9 cellular contexts compared by ENCODE assay signal in the genomic region with DNA sequence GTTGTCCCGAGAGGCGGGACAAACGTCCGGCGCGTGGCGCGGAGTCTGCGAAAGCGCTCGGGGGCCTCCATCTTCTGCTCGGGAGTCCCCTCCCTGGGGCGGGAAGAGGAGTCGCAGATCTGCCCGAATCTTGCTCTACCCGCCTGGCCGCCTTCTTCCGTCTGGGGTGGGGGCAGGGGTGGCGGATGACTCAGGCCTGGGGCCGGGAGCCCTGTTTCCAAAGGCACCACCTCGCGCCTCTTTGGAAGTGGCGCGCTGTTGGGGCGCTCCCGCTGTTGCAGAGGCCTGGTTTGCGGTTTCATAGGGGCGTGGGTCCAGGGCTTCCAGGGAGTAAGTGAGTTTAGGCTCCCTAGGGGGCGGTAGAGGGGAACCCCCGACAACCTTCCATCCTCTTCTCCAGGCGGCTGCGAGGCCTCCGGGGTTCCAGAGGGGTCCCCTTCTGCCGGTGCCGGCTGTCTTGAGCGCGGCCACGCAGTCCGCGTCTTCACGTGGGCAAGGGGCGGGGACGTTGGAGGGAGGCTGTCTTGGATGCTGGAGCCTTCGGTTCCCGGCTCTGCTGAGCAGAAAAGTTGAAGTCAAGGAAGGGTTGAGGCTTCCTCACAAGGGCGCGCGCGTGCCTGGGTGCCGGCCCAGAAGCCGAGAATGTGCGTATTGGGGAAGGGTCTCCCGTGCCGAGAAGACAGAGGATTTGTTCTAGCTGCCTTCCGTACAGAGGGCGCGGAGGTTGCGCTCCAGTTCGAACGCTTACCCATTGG. TPM values are rescaled to one million over a fixed set of nuclear protein-coding genes. Genes with fewer than 3 reads are reported as not detected.
DNase-seq lines count a peak whose midpoint lies in the region; ATAC-seq and TF ChIP-seq lines count a peak whose summit lies in the region.
"Had no signal": no experiment of that assay in that cellular context is flagged by ENCODE, and none has a peak within 500 bp of the region (broad histone marks: within the 10 kb centered on the region; RNA-seq: fewer than 3 reads in every experiment).

No MANE protein-coding gene starts in this region.

- DNase-seq in ELR (ENCODE audit: low read depth) (peak; percentile 55), osteoblast (ENCODE audit: insufficient read length, low spot score, missing footprints) (peak; percentile 88), NCI-H2029 treated with DMSO at 0.1 percent for 48 hours (lab: John Stamatoyannopoulos, UW) (no peak)
- DNase-seq: RPMI8226 had no signal

- ATAC-seq in HG03135 (IDR thresholded peaks at IDR 0.05; ENCODE audit: unreplicated experiment) (no peak), GM21825 (IDR thresholded peaks at IDR 0.05; ENCODE audit: unreplicated experiment) (no peak)
- ATAC-seq: left lung had no signal

- 1% methylated on average over 60 of the region's 60 CpGs for WGBS in ectodermal cell, 2 experiments

- H3K4me3 ChIP-seq in HUES6 (ENCODE audit: low read depth, low read length) (peak overlapping the region; percentile 95), ectodermal cell (ENCODE audit: insufficient read depth, low read depth, low read length) (peak overlapping the region; percentile 25), osteoblast (ENCODE audit: insufficient read depth, low read length) (no peak overlapping the region)
- H3K4me3 ChIP-seq: left lung had no signal

- H3K27me3 ChIP-seq in HUES6 (ENCODE audit: control insufficient read depth, insufficient read depth, low read length) (peaks cover 67% of the 10 kb centered on the region), ectodermal cell (ENCODE audit: control insufficient read depth, insufficient read depth, low read length, poor library complexity, severe bottlenecking) (peaks cover 74% of the 10 kb centered on the region), osteoblast (ENCODE audit: insufficient read depth, low read length) (peaks cover 76% of the 10 kb centered on the region)

- no peak for TF ChIP-seq CTCF in osteoblast (IDR thresholded peaks at IDR 0.05; ENCODE audit: extremely low read depth, low read depth, low read length)

- H3K36me3 ChIP-seq in HUES6 (ENCODE audit: control insufficient read depth, insufficient read depth, low read length), result peaks cover 1% of the 10 kb centered on the region
- no peaks in the 10 kb centered on the region for H3K36me3 ChIP-seq in ectodermal cell (ENCODE audit: control insufficient read depth, insufficient read depth, low read length)
- H3K36me3 ChIP-seq in osteoblast (ENCODE audit: insufficient read depth, low read length), result no peaks in the 10 kb centered on the region
- H3K36me3 ChIP-seq: left lung had no signal

- H4K20me1 ChIP-seq in osteoblast (ENCODE audit: insufficient read depth, low read length), result no peaks in the 10 kb centered on the region

- no peak overlapping the region for H2AFZ ChIP-seq in osteoblast (ENCODE audit: low read length)

- no peaks in the 10 kb centered on the region for H3K9me3 ChIP-seq in HUES6 (ENCODE audit: control insufficient read depth, insufficient read depth, low read depth, low read length)
- no peaks in the 10 kb centered on the region for H3K9me3 ChIP-seq in ectodermal cell (ENCODE audit: control insufficient read depth, low read length)
- H3K9me3 ChIP-seq in osteoblast (ENCODE audit: low read depth, low read length), result no peaks in the 10 kb centered on the region
- H3K9me3 ChIP-seq: left lung had no signal

- no peak overlapping the region for H3K27ac ChIP-seq in HUES6 (ENCODE audit: low read depth, low read length)
- no peak overlapping the region for H3K27ac ChIP-seq in ectodermal cell (ENCODE audit: insufficient read depth, low read depth, low read length, poor library complexity, severe bottlenecking)
- no peak overlapping the region for H3K27ac ChIP-seq in osteoblast (ENCODE audit: low read depth, low read length)
- H3K27ac ChIP-seq: left lung had no signal

- H3K79me2 ChIP-seq in osteoblast (ENCODE audit: insufficient read depth, low read length), result no peaks in the 10 kb centered on the region

- H3K4me2 ChIP-seq in osteoblast (ENCODE audit: insufficient read depth, low read length), result no peak overlapping the region

- H3K4me1 ChIP-seq in HUES6 (ENCODE audit: control insufficient read depth, insufficient read depth, low read length), result peaks cover 32% of the 10 kb centered on the region
- H3K4me1 ChIP-seq in ectodermal cell (ENCODE audit: control insufficient read depth, insufficient read depth, low read length), result peaks cover 29% of the 10 kb centered on the region
- H3K4me1 ChIP-seq in osteoblast (ENCODE audit: insufficient read depth, low read length), result no peaks in the 10 kb centered on the region

- peak overlapping the region; percentile 74 for H3K9ac ChIP-seq in HUES6 (ENCODE audit: low read length)

RNA-seq across cellular contexts. Expression of a gene that starts 2.6 kb away (rescaled TPM):
- 35.8 TPM for polyA plus RNA-seq in ectodermal cell (2013, experiment 1 of 4)
- 38.5 TPM for polyA plus RNA-seq in ectodermal cell (2013, experiment 2 of 4)
- polyA plus RNA-seq in ectodermal cell (2013, experiment 3 of 4), result 24.6 TPM
- polyA plus RNA-seq in ectodermal cell (2013, experiment 4 of 4), result 24.5 TPM
- total RNA-seq in osteoblast, result under 0.01 TPM in 1 of 2 replicates, not detected in the other
